14 cellular contexts compared by ENCODE assay signal in genomic region chr13:54184576-54184975, GRCh38.
DNase-seq lines count a peak whose midpoint lies in the region; TF ChIP-seq lines count a peak whose summit lies in the region.
"Had no signal": no experiment of that assay in that cellular context is flagged by ENCODE, and none has a peak within 500 bp of the region (broad histone marks: within the 10 kb centered on the region; RNA-seq: fewer than 3 reads in every experiment).

No MANE protein-coding gene starts in this region.

- no peak overlapping the region for H3K9ac ChIP-seq in HUES64 (ENCODE audit: low read depth, low read length)
- no peak overlapping the region for H3K9ac ChIP-seq in endodermal cell (ENCODE audit: extremely low read depth, low read length, poor library complexity, severe bottlenecking)

- no peak for TF ChIP-seq CTCF in endodermal cell (conservative IDR thresholded peaks at IDR 0.05)
- no peak for TF ChIP-seq CTCF in foreskin fibroblast (IDR thresholded peaks at IDR 0.05; ENCODE audit: low read depth, low read length)

- H3K4me1 ChIP-seq in HUES64 (ENCODE audit: insufficient read depth, low read length) (peaks cover 47% of the 10 kb centered on the region), endodermal cell (ENCODE audit: control insufficient read depth, insufficient read depth, low read length) (peaks cover 11% of the 10 kb centered on the region)
- H3K4me1 ChIP-seq: Caco-2 had no signal

- H3K27me3 ChIP-seq in HUES64 (ENCODE audit: insufficient read depth, low read length) (no peaks in the 10 kb centered on the region), endodermal cell (ENCODE audit: control insufficient read depth, insufficient read depth, low read length, poor library complexity, severe bottlenecking) (no peaks in the 10 kb centered on the region)

- no peaks in the 10 kb centered on the region for H3K27me3 Mint-ChIP-seq in endodermal cell (ENCODE audit: insufficient read depth)
- H3K27me3 Mint-ChIP-seq: CD8-positive, alpha-beta memory T cell had no signal

- no peak overlapping the region for H3K4me3 Mint-ChIP-seq in endodermal cell
- H3K4me3 Mint-ChIP-seq: CD14-positive monocyte; CD8-positive, alpha-beta memory T cell had no signal

- WGBS in HUES64, result 98% methylated on average over 3 of the region's 4 CpGs
- 86 to 100% methylated on average over 1 to 4 of the region's 4 CpGs for WGBS in endodermal cell (ENCODE audit: insufficient coverage in 1 of 2, insufficient read length in 1 of 2), 2 experiments

- peaks cover 41% of the 10 kb centered on the region for H3K4me1 Mint-ChIP-seq in endodermal cell
- H3K4me1 Mint-ChIP-seq: CD14-positive monocyte; CD8-positive, alpha-beta memory T cell had no signal

- no peaks in the 10 kb centered on the region for H3K9me3 Mint-ChIP-seq in endodermal cell

- H3K27ac ChIP-seq in HUES64 (ENCODE audit: low read depth, low read length) (0 out of 2 replicates have a peak overlapping the region, but pooled peaks have one; percentile 3), endodermal cell (ENCODE audit: low read depth, low read length) (no peak overlapping the region)
- H3K27ac ChIP-seq: 22Rv1 had no signal

- H3K36me3 Mint-ChIP-seq in endodermal cell (ENCODE audit: low read depth), result no peaks in the 10 kb centered on the region
- H3K36me3 Mint-ChIP-seq: CD14-positive monocyte; CD8-positive, alpha-beta memory T cell had no signal

- H3K9me3 ChIP-seq in HUES64 (ENCODE audit: insufficient read depth, low read depth, low read length) (no peaks in the 10 kb centered on the region), endodermal cell (ENCODE audit: control insufficient read depth, low read length) (no peaks in the 10 kb centered on the region)
- H3K9me3 ChIP-seq: Caco-2 had no signal

- H3K4me3 ChIP-seq in HUES64 (ENCODE audit: low read length), result no peak overlapping the region
- H3K4me3 ChIP-seq in endodermal cell (ENCODE audit: low read length), result no peak overlapping the region
- H3K4me3 ChIP-seq in foreskin fibroblast (ENCODE audit: low read depth in 1 of 2, low read length in 2 of 2), result no peak overlapping the region

- peak in 2 of 3 experiments; percentile 21 to 76 for DNase-seq in NCI-H1417 (lab: John Stamatoyannopoulos, UW)
- no peak for DNase-seq in NCI-H1417 treated with DMSO at 0.1 percent for 48 hours (lab: John Stamatoyannopoulos, UW)
- DNase-seq in endodermal cell, result no peak
- DNase-seq in mucosa of gallbladder (ENCODE audit: low spot score), result no peak
- DNase-seq in NK-92 (lab: John Stamatoyannopoulos, UW; ENCODE audit: unreplicated experiment), result no peak
- no peak for DNase-seq in foreskin fibroblast
- DNase-seq: Caco-2; CD8-positive, alpha-beta memory T cell; GF-D8; HCEC 1CT; IMR-90 had no signal

- H3K27ac Mint-ChIP-seq in endodermal cell, result peak overlapping the region; percentile 26
- H3K27ac Mint-ChIP-seq: CD14-positive monocyte; CD8-positive, alpha-beta memory T cell had no signal

- H3K36me3 ChIP-seq in HUES64 (ENCODE audit: insufficient read depth, low read length) (no peaks in the 10 kb centered on the region), endodermal cell (ENCODE audit: control insufficient read depth, insufficient read depth, low read length) (no peaks in the 10 kb centered on the region)

Comparison
In these comparisons a context has a peak if more than half of its experiments do, and no peak if none do; other contexts are left out.
1. DNase-seq: peak in NCI-H1417 (2 of 3); none in NCI-H1417 treated with DMSO at 0.1 percent for 48 hours (single experiment), endodermal cell (single experiment), mucosa of gallbladder (single experiment), NK-92 (single experiment) and foreskin fibroblast (0 of 2).